Comparison of ENCODE assay signal across 1 cellular context in genomic region chr4:77157859-77158486, GRCh38.
TF ChIP-seq lines count a peak whose summit lies in the region.

No MANE protein-coding gene starts in this region.

TF ChIP-seq in GM12878, 131 proteins besides CTCF, POLR2A, EP300 and RAD21 (continued from another document):
- peak; percentile 37; the same call in 1 of the 2 replicates for TF ChIP-seq RUNX3 (IDR thresholded peaks at IDR 0.05; ENCODE audit: low read length)
- peak; percentile 54 for TF ChIP-seq RELA (IDR thresholded peaks at IDR 0.05; ENCODE audit: borderline replicate concordance, partially characterized antibody)
- no peak for TF ChIP-seq ETV6 (conservative IDR thresholded peaks at IDR 0.05 in 1 of 2, IDR thresholded peaks at IDR 0.05 in 1 of 2; ENCODE audit: borderline replicate concordance in 1 of 2, low read depth in 1 of 2)
- no peak for TF ChIP-seq SMAD1 (IDR thresholded peaks at IDR 0.05; ENCODE audit: low read depth, partially characterized antibody)
- no peak; the same call in 1 of the 2 replicates for TF ChIP-seq POLR2AphosphoS5 (IDR thresholded peaks at IDR 0.05; ENCODE audit: low read length)
- no peak for TF ChIP-seq EZH2 (IDR thresholded peaks at IDR 0.05; ENCODE audit: borderline replicate concordance, control insufficient read depth, low read depth, low read length)
- TF ChIP-seq ZNF687 (IDR thresholded peaks at IDR 0.05), result no peak; the same call in 1 of the 2 replicates
- 0 out of 2 replicates have a peak, but pooled peaks have one; percentile 29 for TF ChIP-seq HDGF (IDR thresholded peaks at IDR 0.05)
- TF ChIP-seq STAT3 (IDR thresholded peaks at IDR 0.05; ENCODE audit: low read depth, low read length), result no peak
- TF ChIP-seq ZNF622 (IDR thresholded peaks at IDR 0.05), result no peak
- 0 out of 2 replicates have a peak, but pooled peaks have one; percentile 24 for TF ChIP-seq LARP7 (IDR thresholded peaks at IDR 0.05)
- peak; percentile 70 for TF ChIP-seq GATAD2B (conservative IDR thresholded peaks at IDR 0.05; ENCODE audit: low read depth)
- TF ChIP-seq ZBTB11 (CRISPR knock-in tag; IDR thresholded peaks at IDR 0.05), result no peak
- TF ChIP-seq ATF2 (IDR thresholded peaks at IDR 0.05; ENCODE audit: low read length), result no peak
- no peak for TF ChIP-seq FOXK2 (IDR thresholded peaks at IDR 0.05)
- 0 out of 2 replicates have a peak, but pooled peaks have one; percentile 23 for TF ChIP-seq MTA2 (IDR thresholded peaks at IDR 0.05; ENCODE audit: low read depth)
- TF ChIP-seq NR2C2 (IDR thresholded peaks at IDR 0.05; ENCODE audit: borderline replicate concordance, control insufficient read depth, insufficient read length, low read depth), result no peak
- peak; percentile 21; the same call in 1 of the 2 replicates for TF ChIP-seq IKZF1 (conservative IDR thresholded peaks at IDR 0.05)
